Comparison of ENCODE assay signal across 28 cellular contexts in the genomic region with DNA sequence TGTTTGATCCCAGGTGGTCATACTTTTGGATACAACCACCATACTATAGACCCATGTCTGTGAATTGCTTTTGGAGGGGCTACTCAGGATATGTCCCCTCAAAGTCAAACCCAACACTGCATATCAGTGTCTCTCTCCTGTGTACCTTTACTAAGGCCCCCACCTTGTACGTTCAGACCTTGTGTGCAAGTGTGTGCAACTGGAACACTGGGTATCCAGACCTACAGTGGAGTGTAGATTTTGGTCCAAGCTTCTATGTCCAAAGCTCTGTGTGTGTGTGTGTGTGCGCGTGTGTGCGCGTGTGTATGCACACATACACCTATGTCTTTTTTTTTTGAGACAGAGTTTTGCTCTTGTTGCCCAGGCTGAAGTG. TPM values are rescaled to one million over a fixed set of nuclear protein-coding genes. Genes with fewer than 3 reads are reported as not detected.
"Had no signal": no experiment of that assay in that cellular context is flagged by ENCODE, and none has a peak within 500 bp of the region (broad histone marks: within the 10 kb centered on the region; RNA-seq: fewer than 3 reads in every experiment).

No MANE protein-coding gene starts in this region.

- H3K36me3 ChIP-seq: heart left ventricle, tibial artery, upper lobe of left lung, uterus had no signal

- H3K4me1 Mint-ChIP-seq: naive thymus-derived CD4-positive, alpha-beta T cell; stimulated activated effector memory CD8-positive, alpha-beta T cell treated with anti-CD3 and anti-CD28 coated beads, Interleukin-12 subunit alpha, Interleukin-12 subunit beta, amount 100 ng/mL, for 72 hours had no signal

- H3K9me3 Mint-ChIP-seq: stimulated activated effector memory CD8-positive, alpha-beta T cell treated with anti-CD3 and anti-CD28 coated beads, Interleukin-12 subunit alpha, Interleukin-12 subunit beta, amount 100 ng/mL, for 72 hours; stimulated activated naive CD8-positive, alpha-beta T cell treated with anti-CD3 and anti-CD28 coated beads, Interleukin-15, Interleukin-2, amounts not matched to agents 100 ng/mL and 50 ng/mL, for 24 hours had no signal

- FAIRE-seq: frontal cortex, small intestine had no signal

- H3K27me3 ChIP-seq: upper lobe of left lung, uterus had no signal

- H3K36me3 Mint-ChIP-seq: stimulated activated effector memory CD8-positive, alpha-beta T cell treated with anti-CD3 and anti-CD28 coated beads, Interleukin-12 subunit alpha, Interleukin-12 subunit beta, amount 100 ng/mL, for 72 hours had no signal

- H3K9me3 ChIP-seq: heart left ventricle, tibial artery, upper lobe of left lung, uterus had no signal

- H3K4me1 ChIP-seq: heart left ventricle, tibial artery, upper lobe of left lung, uterus had no signal

- H3K4me3 ChIP-seq: dorsolateral prefrontal cortex, heart left ventricle, lung, tibial artery, upper lobe of left lung, uterus had no signal

- H3K27ac ChIP-seq: dorsolateral prefrontal cortex, heart left ventricle, tibial artery, upper lobe of left lung, uterus had no signal

- ATAC-seq: heart left ventricle; left colon; left ventricle myocardium superior; naive thymus-derived CD4-positive, alpha-beta T cell; right cardiac atrium had no signal

- H3K27ac Mint-ChIP-seq: naive thymus-derived CD4-positive, alpha-beta T cell; stimulated activated effector memory CD8-positive, alpha-beta T cell treated with anti-CD3 and anti-CD28 coated beads, Interleukin-12 subunit alpha, Interleukin-12 subunit beta, amount 100 ng/mL, for 72 hours; stimulated activated naive CD8-positive, alpha-beta T cell treated with anti-CD3 and anti-CD28 coated beads, Interleukin-15, Interleukin-2, amounts not matched to agents 100 ng/mL and 50 ng/mL, for 24 hours had no signal

- DNase-seq: cortex of kidney; dorsolateral prefrontal cortex; effector CD8-positive, alpha-beta T cell; heart left ventricle; hippocampal formation; left colon; left ventricle myocardium superior; mesendoderm; naive thymus-derived CD4-positive, alpha-beta T cell; posterior cingulate gyrus; right cardiac atrium; small intestine; stimulated activated CD4-positive, alpha-beta T cell treated with anti-CD3 and anti-CD28 coated beads, Interleukin-4, amount 100 ng/mL, for 1 hour; stimulated activated CD8-positive, alpha-beta memory T cell treated with anti-CD3 and anti-CD28 coated beads, Interleukin-4, amount 100 ng/mL, for 48 hours; tibial artery; upper lobe of left lung; uterus had no signal

- H3K4me3 Mint-ChIP-seq: naive thymus-derived CD4-positive, alpha-beta T cell; stimulated activated effector memory CD8-positive, alpha-beta T cell treated with anti-CD3 and anti-CD28 coated beads, Interleukin-12 subunit alpha, Interleukin-12 subunit beta, amount 100 ng/mL, for 72 hours; stimulated activated naive CD8-positive, alpha-beta T cell treated with anti-CD3 and anti-CD28 coated beads, Interleukin-15, Interleukin-2, amounts not matched to agents 100 ng/mL and 50 ng/mL, for 24 hours had no signal

RNA-seq across cellular contexts. Expression of a gene that starts 18.0 kb away (rescaled TPM):
- total RNA-seq: fibroblast of lung; frontal cortex; glomerular endothelial cell; heart left ventricle; kidney epithelial cell; left ventricle myocardium superior; lung; naive thymus-derived CD4-positive, alpha-beta T cell; osteocyte; right cardiac atrium; temporal lobe; upper lobe of left lung had no signal
- polyA plus RNA-seq: esophagus; fibroblast of lung; heart left ventricle; lung; naive thymus-derived CD4-positive, alpha-beta T cell; neural cell; right cardiac atrium had no signal

RNA-seq across cellular contexts. Expression of a gene that starts 20.0 kb away (rescaled TPM):
- total RNA-seq: fibroblast of lung; frontal cortex; glomerular endothelial cell; heart left ventricle; kidney epithelial cell; left ventricle myocardium superior; lung; naive thymus-derived CD4-positive, alpha-beta T cell; osteocyte; right cardiac atrium; temporal lobe; upper lobe of left lung had no signal
- polyA plus RNA-seq: fibroblast of lung; heart left ventricle; naive thymus-derived CD4-positive, alpha-beta T cell; neural cell; right cardiac atrium; small intestine had no signal

RNA-seq across cellular contexts. Expression of a gene that starts 36.5 kb away (rescaled TPM):
- total RNA-seq: fibroblast of lung; frontal cortex; glomerular endothelial cell; heart left ventricle; kidney epithelial cell; left ventricle myocardium superior; lung; naive thymus-derived CD4-positive, alpha-beta T cell; osteocyte; right cardiac atrium; temporal lobe had no signal
- polyA plus RNA-seq: esophagus; fibroblast of lung; heart left ventricle; lung; naive thymus-derived CD4-positive, alpha-beta T cell; neural cell; right cardiac atrium had no signal

RNA-seq across cellular contexts. Expression of a gene that starts 57.9 kb away (rescaled TPM):
- total RNA-seq: dorsolateral prefrontal cortex; fibroblast of lung; frontal cortex; glomerular endothelial cell; heart left ventricle; kidney epithelial cell; left ventricle myocardium superior; lung; naive thymus-derived CD4-positive, alpha-beta T cell; osteocyte; right cardiac atrium; temporal lobe; upper lobe of left lung; uterus had no signal
- polyA plus RNA-seq: esophagus; fibroblast of lung; heart left ventricle; lung; naive thymus-derived CD4-positive, alpha-beta T cell; neural cell; right cardiac atrium; small intestine had no signal
